In genomic region chr3:56923546-56924224, GRCh38 we compare ENCODE assay signal across 9 cellular contexts.
DNase-seq lines count a peak whose midpoint lies in the region; ATAC-seq and TF ChIP-seq lines count a peak whose summit lies in the region.
"Had no signal": no experiment of that assay in that cellular context is flagged by ENCODE, and none has a peak within 500 bp of the region (broad histone marks: within the 10 kb centered on the region; RNA-seq: fewer than 3 reads in every experiment).

No MANE protein-coding gene starts in this region.

- 10 to 21% methylated on average over 3 of the region's 3 CpGs for WGBS in testis, 2 donors

- peaks cover 43% of the 10 kb centered on the region for H3K4me1 ChIP-seq in ACC112 (ENCODE audit: control insufficient read depth, insufficient read depth, low read length, unreplicated experiment)
- H3K4me1 ChIP-seq in iPS-15b (ENCODE audit: control insufficient read depth, insufficient read depth, low read length), result peaks cover 2% of the 10 kb centered on the region
- peaks cover 52% of the 10 kb centered on the region for H3K4me1 ChIP-seq in testis

- H3K4me3 ChIP-seq in ACC112 (ENCODE audit: low read depth, low read length), result no peak overlapping the region; the same call in 1 of the 2 replicates
- no peak overlapping the region for H3K4me3 ChIP-seq in iPS-15b (ENCODE audit: low read depth, low read length)
- no peak overlapping the region for H3K4me3 ChIP-seq in testis
- H3K4me3 ChIP-seq: cardiac muscle cell had no signal

- H2AFZ ChIP-seq in ACC112 (ENCODE audit: low read length, unreplicated experiment), result peak overlapping the region; percentile 67

- TF ChIP-seq CTCF in testis (IDR thresholded peaks at IDR 0.05), result no peak

- CTCF ChIA-PET in HEK293T (lab: Yijun Ruan, JAX), result no interaction called here

- H3K9me3 ChIP-seq in iPS-15b (ENCODE audit: control insufficient read depth, insufficient read depth, low read length) (no peaks in the 10 kb centered on the region), testis (no peaks in the 10 kb centered on the region)

- TF ChIP-seq POLR2A in testis (IDR thresholded peaks at IDR 0.05), result no peak

- ATAC-seq in GM19455 (IDR thresholded peaks at IDR 0.05; ENCODE audit: unreplicated experiment) (no peak), GM21515 (IDR thresholded peaks at IDR 0.05; ENCODE audit: unreplicated experiment) (no peak)

- H3K9ac ChIP-seq in iPS-15b (ENCODE audit: low read depth, low read length), result peak overlapping the region; percentile 38

- H3K27me3 ChIP-seq in ACC112 (ENCODE audit: insufficient read depth, low read length) (no peaks in the 10 kb centered on the region), iPS-15b (ENCODE audit: control insufficient read depth, insufficient read depth, low read length) (no peaks in the 10 kb centered on the region), testis (no peaks in the 10 kb centered on the region)

- DNase-seq in HEK293T (ENCODE audit: extremely low spot score) (peak; percentile 25), testis (peak; percentile 41), GM19238 (ENCODE audit: insufficient read length, low spot score) (no peak)
- DNase-seq in activated gamma-delta T cell treated with anti-CD3 and anti-CD28 coated beads, Interleukin-2, amount 50 U/mL, for 16 hours (ENCODE audit: low read depth), result peak; percentile 28

- H3K27ac ChIP-seq in ACC112 (ENCODE audit: low read depth, low read length) (peak overlapping the region; percentile 56), testis (peak overlapping the region; percentile 14 to 64)
- H3K27ac ChIP-seq: cardiac muscle cell had no signal

- H3K36me3 ChIP-seq in ACC112 (ENCODE audit: insufficient read depth, low read length), result no peaks in the 10 kb centered on the region
- no peaks in the 10 kb centered on the region for H3K36me3 ChIP-seq in iPS-15b (ENCODE audit: control insufficient read depth, insufficient read depth, low read length)
- no peaks in the 10 kb centered on the region for H3K36me3 ChIP-seq in testis (ENCODE audit: low read depth, missing control alignments)
- H3K36me3 ChIP-seq: cardiac muscle cell had no signal

- intact Hi-C loops in testis (cut with DNase I; ENCODE audit: low total_unique reads), result no loop called here

- POLR2A ChIA-PET in HEK293T (lab: Yijun Ruan, JAX), result no interaction called here

- H3K79me2 ChIP-seq in ACC112 (ENCODE audit: control insufficient read depth, insufficient read depth, low read length, unreplicated experiment), result no peaks in the 10 kb centered on the region

TF ChIP-seq in HEK293T, 16 proteins besides CTCF, POLR2A, EP300 and RAD21:
- TF ChIP-seq PKNOX1 (IDR thresholded peaks at IDR 0.05) (no peak), HDGF (IDR thresholded peaks at IDR 0.05; ENCODE audit: borderline replicate concordance) (no peak), ELF4 (IDR thresholded peaks at IDR 0.05) (no peak), LEF1 (IDR thresholded peaks at IDR 0.05; ENCODE audit: borderline replicate concordance) (no peak), CTBP1 (IDR thresholded peaks at IDR 0.05; ENCODE audit: borderline replicate concordance) (no peak), TARDBP (IDR thresholded peaks at IDR 0.05) (no peak), FOXA1 (IDR thresholded peaks at IDR 0.05) (no peak), L3MBTL2 (conservative IDR thresholded peaks at IDR 0.05) (no peak), NFRKB (IDR thresholded peaks at IDR 0.05) (no peak), ARNT (IDR thresholded peaks at IDR 0.05) (no peak), BHLHE40 (IDR thresholded peaks at IDR 0.05; ENCODE audit: borderline replicate concordance) (no peak), SP1 (IDR thresholded peaks at IDR 0.05) (no peak), FOXK2 (IDR thresholded peaks at IDR 0.05) (no peak), ZNF384 (IDR thresholded peaks at IDR 0.05) (no peak), FOXM1 (IDR thresholded peaks at IDR 0.05; ENCODE audit: borderline replicate concordance) (no peak), SUZ12 (IDR thresholded peaks at IDR 0.05) (no peak)
